ENCODE assay signal across 16 cellular contexts in genomic region chr12:123936956-123937706, GRCh38. TPM values are rescaled to one million over a fixed set of nuclear protein-coding genes. Genes with fewer than 3 reads are reported as not detected.
DNase-seq lines count a peak whose midpoint lies in the region; ATAC-seq and TF ChIP-seq lines count a peak whose summit lies in the region.
"Had no signal": no experiment of that assay in that cellular context is flagged by ENCODE, and none has a peak within 500 bp of the region (broad histone marks: within the 10 kb centered on the region; RNA-seq: fewer than 3 reads in every experiment).

No MANE protein-coding gene starts in this region.

- no peak for TF ChIP-seq POLR2A in uterus (IDR thresholded peaks at IDR 0.05)

- no peak overlapping the region for H3K18ac ChIP-seq in mesenchymal stem cell (ENCODE audit: low read depth in 1 of 2, low read length in 2 of 2)

- H2BK5ac ChIP-seq in mesenchymal stem cell (ENCODE audit: low read depth, low read length, poor library complexity, severe bottlenecking) = no peak overlapping the region

- no peak overlapping the region for H3K9ac ChIP-seq in mesenchymal stem cell (ENCODE audit: low read length)

- no peak overlapping the region for H3K23ac ChIP-seq in mesenchymal stem cell (ENCODE audit: low read length in 2 of 2)

- H3K36me3 ChIP-seq in uterus (no peaks in the 10 kb centered on the region), mesenchymal stem cell (ENCODE audit: control insufficient read depth in 1 of 2, insufficient read depth in 2 of 2, low read depth in 1 of 2, low read length in 2 of 2) (peaks cover 62 to 66% of the 10 kb centered on the region in 2 experiments)

- peaks cover 8% of the 10 kb centered on the region for H3K27me3 Mint-ChIP-seq in activated CD8-positive, alpha-beta memory T cell treated with anti-CD3 and anti-CD28 coated beads, Interleukin-2, amount 10 ng/mL, durations not matched to agents 7 days and 5 days
- no peaks in the 10 kb centered on the region for H3K27me3 Mint-ChIP-seq in T-cell
- peaks cover 0 to 6% of the 10 kb centered on the region in 2 donors for H3K27me3 Mint-ChIP-seq in effector memory CD8-positive, alpha-beta T cell
- peaks cover 0 to 2% of the 10 kb centered on the region in 2 donors for H3K27me3 Mint-ChIP-seq in stimulated activated naive B cell treated with anti-CD40 and anti-IgM and Interleukin-4, amounts not matched to agents 10 μg/mL and 1 μg/mL and 100 μg/mL, for 72 hours
- H3K27me3 Mint-ChIP-seq: memory B cell had no signal

- DNase-seq in activated CD8-positive, alpha-beta memory T cell treated with anti-CD3 and anti-CD28 coated beads, Interleukin-2, amount 10 ng/mL, durations not matched to agents 7 days and 5 days = no peak
- DNase-seq in activated CD8-positive, alpha-beta memory T cell treated with anti-CD3 and anti-CD28 coated beads, Interleukin-2, amount 50 U/mL, for 48 hours = no peak
- no peak for DNase-seq in T-cell
- no peak for DNase-seq in effector memory CD8-positive, alpha-beta T cell
- no peak for DNase-seq in stimulated activated naive B cell treated with anti-CD40 and anti-IgM and Interleukin-4, amounts not matched to agents 10 μg/mL and 1 μg/mL and 100 μg/mL, for 72 hours
- DNase-seq in uterus = no peak
- no peak for DNase-seq in mesenchymal stem cell
- DNase-seq: Caco-2, esophagus squamous epithelium, H9, NCI-H2081 treated with DMSO at 0.1 percent for 48 hours, NCI-H526 treated with DMSO at 0.1 percent for 48 hours had no signal

- H3K27ac Mint-ChIP-seq in activated CD8-positive, alpha-beta memory T cell treated with anti-CD3 and anti-CD28 coated beads, Interleukin-2, amount 10 ng/mL, durations not matched to agents 7 days and 5 days = peak overlapping the region; percentile 88
- H3K27ac Mint-ChIP-seq in T-cell = peak overlapping the region; percentile 88
- peak overlapping the region; percentile 91 to 94 for H3K27ac Mint-ChIP-seq in effector memory CD8-positive, alpha-beta T cell
- H3K27ac Mint-ChIP-seq in stimulated activated naive B cell treated with anti-CD40 and anti-IgM and Interleukin-4, amounts not matched to agents 10 μg/mL and 1 μg/mL and 100 μg/mL, for 72 hours = peak overlapping the region; percentile 81
- H3K27ac Mint-ChIP-seq: H9, memory B cell had no signal

- 97% methylated on average over 46 of the region's 46 CpGs for WGBS in mesenchymal stem cell

- no peak overlapping the region for H4K8ac ChIP-seq in mesenchymal stem cell (ENCODE audit: low read length)

- CTCF ChIA-PET in activated CD8-positive, alpha-beta memory T cell treated with anti-CD3 and anti-CD28 coated beads, Interleukin-2, amount 10 ng/mL, durations not matched to agents 7 days and 5 days (lab: Charles Lee) = interaction anchor here (0.9 to 1.3 kb wide), 2 partner anchors 10 to 32 kb away, joined by 3 to 7 read pairs; no protein-coding TSS in a partner anchor
- CTCF ChIA-PET in T-cell (lab: Charles Lee) = interaction anchor here in 1 of 2 donors (1.0 kb wide), 1 partner anchor 46 kb away, joined by 3 read pairs; no protein-coding TSS in a partner anchor

- no peak for ATAC-seq in activated CD8-positive, alpha-beta memory T cell treated with anti-CD3 and anti-CD28 coated beads, Interleukin-2, amount 10 ng/mL, durations not matched to agents 7 days and 5 days
- ATAC-seq in T-cell (replicated peaks in 1 of 4) = no peak
- no peak for ATAC-seq in effector memory CD8-positive, alpha-beta T cell (replicated peaks)
- ATAC-seq in stimulated activated naive B cell treated with anti-CD40 and anti-IgM and Interleukin-4, amounts not matched to agents 10 μg/mL and 1 μg/mL and 100 μg/mL, for 72 hours (replicated peaks) = no peak
- ATAC-seq in GM19023 (IDR thresholded peaks at IDR 0.05; ENCODE audit: unreplicated experiment) = no peak
- ATAC-seq: Panc1 had no signal

- no peak overlapping the region for H3K14ac ChIP-seq in mesenchymal stem cell (ENCODE audit: low read length in 2 of 2)

- H3K79me1 ChIP-seq in mesenchymal stem cell (replicated peaks; ENCODE audit: low read length, poor library complexity, severe bottlenecking) = peaks cover 7% of the 10 kb centered on the region

- H3K4me3 ChIP-seq in uterus (no peak overlapping the region), mesenchymal stem cell (ENCODE audit: insufficient read depth in 1 of 2, low read depth in 1 of 2, low read length in 2 of 2) (no peak overlapping the region)
- H3K4me3 ChIP-seq: esophagus squamous epithelium, tibial nerve had no signal

- no peak overlapping the region for H3K27ac ChIP-seq in uterus
- no peak overlapping the region for H3K27ac ChIP-seq in mesenchymal stem cell (ENCODE audit: low read length, poor library complexity, severe bottlenecking)
- H3K27ac ChIP-seq: esophagus squamous epithelium, tibial nerve had no signal

- no peaks in the 10 kb centered on the region for H3K4me1 ChIP-seq in uterus
- peaks cover 18% of the 10 kb centered on the region for H3K4me1 ChIP-seq in mesenchymal stem cell (ENCODE audit: control insufficient read depth, insufficient read depth, low read depth, low read length)
- H3K4me1 ChIP-seq: Caco-2, esophagus squamous epithelium, tibial nerve had no signal

- POLR2A ChIA-PET in T-cell (lab: Charles Lee) = no interaction called here

- H4K91ac ChIP-seq in mesenchymal stem cell (ENCODE audit: low read length) = no peak overlapping the region

- TF ChIP-seq CTCF in uterus (IDR thresholded peaks at IDR 0.05) = no peak

- H3K9me3 ChIP-seq in uterus (no peaks in the 10 kb centered on the region), mesenchymal stem cell (ENCODE audit: control insufficient read depth, low read length) (peaks cover 9% of the 10 kb centered on the region)
- H3K9me3 ChIP-seq: tibial nerve had no signal

- no peaks in the 10 kb centered on the region for H3K9me3 Mint-ChIP-seq in activated CD8-positive, alpha-beta memory T cell treated with anti-CD3 and anti-CD28 coated beads, Interleukin-2, amount 10 ng/mL, durations not matched to agents 7 days and 5 days (ENCODE audit: low read depth)
- H3K9me3 Mint-ChIP-seq in T-cell = no peaks in the 10 kb centered on the region
- H3K9me3 Mint-ChIP-seq in effector memory CD8-positive, alpha-beta T cell = no peaks in the 10 kb centered on the region
- peaks cover 0 to 5% of the 10 kb centered on the region in 2 donors for H3K9me3 Mint-ChIP-seq in stimulated activated naive B cell treated with anti-CD40 and anti-IgM and Interleukin-4, amounts not matched to agents 10 μg/mL and 1 μg/mL and 100 μg/mL, for 72 hours
- H3K9me3 Mint-ChIP-seq: memory B cell had no signal

- H2BK15ac ChIP-seq in mesenchymal stem cell (ENCODE audit: low read depth, poor library complexity, severe bottlenecking) = no peak overlapping the region

- H2BK120ac ChIP-seq in mesenchymal stem cell (ENCODE audit: low read depth, low read length) = no peak overlapping the region

- no peak overlapping the region for H3K4ac ChIP-seq in mesenchymal stem cell (ENCODE audit: low read depth in 1 of 2, low read length in 2 of 2)

- H3K4me1 Mint-ChIP-seq in activated CD8-positive, alpha-beta memory T cell treated with anti-CD3 and anti-CD28 coated beads, Interleukin-2, amount 10 ng/mL, durations not matched to agents 7 days and 5 days = peaks cover 29% of the 10 kb centered on the region
- H3K4me1 Mint-ChIP-seq in T-cell = peaks cover 35 to 50% (median 37%) of the 10 kb centered on the region in 3 donors
- peaks cover 41 to 43% of the 10 kb centered on the region in 2 donors for H3K4me1 Mint-ChIP-seq in effector memory CD8-positive, alpha-beta T cell (ENCODE audit: low read depth in 2 of 2)
- peaks cover 20 to 21% of the 10 kb centered on the region in 2 donors for H3K4me1 Mint-ChIP-seq in stimulated activated naive B cell treated with anti-CD40 and anti-IgM and Interleukin-4, amounts not matched to agents 10 μg/mL and 1 μg/mL and 100 μg/mL, for 72 hours

- intact Hi-C loops in uterus (cut with DNase I; ENCODE audit: low total_unique reads) = no loop called here

- H3K27me3 ChIP-seq in uterus (no peaks in the 10 kb centered on the region), mesenchymal stem cell (ENCODE audit: control insufficient read depth in 1 of 2, insufficient read depth in 1 of 2, low read length in 2 of 2) (no peaks in the 10 kb centered on the region)
- H3K27me3 ChIP-seq: esophagus squamous epithelium, tibial nerve had no signal

- peak overlapping the region; percentile 65 for H3K4me3 Mint-ChIP-seq in activated CD8-positive, alpha-beta memory T cell treated with anti-CD3 and anti-CD28 coated beads, Interleukin-2, amount 10 ng/mL, durations not matched to agents 7 days and 5 days
- H3K4me3 Mint-ChIP-seq in T-cell = peak overlapping the region; percentile 71 to 90 (median 77)
- peak overlapping the region; percentile 82 to 85 for H3K4me3 Mint-ChIP-seq in effector memory CD8-positive, alpha-beta T cell
- peak overlapping the region; percentile 42 to 43 for H3K4me3 Mint-ChIP-seq in stimulated activated naive B cell treated with anti-CD40 and anti-IgM and Interleukin-4, amounts not matched to agents 10 μg/mL and 1 μg/mL and 100 μg/mL, for 72 hours
- H3K4me3 Mint-ChIP-seq: H9 had no signal

- H2BK12ac ChIP-seq in mesenchymal stem cell (ENCODE audit: low read length in 2 of 2) = no peak overlapping the region

- no peak overlapping the region for H3K4me2 ChIP-seq in mesenchymal stem cell (ENCODE audit: low read length, poor library complexity, severe bottlenecking)

- no peak overlapping the region for H2AFZ ChIP-seq in mesenchymal stem cell (ENCODE audit: low read depth, low read length)

- H3K36me3 Mint-ChIP-seq in activated CD8-positive, alpha-beta memory T cell treated with anti-CD3 and anti-CD28 coated beads, Interleukin-2, amount 10 ng/mL, durations not matched to agents 7 days and 5 days = peaks cover 6% of the 10 kb centered on the region
- H3K36me3 Mint-ChIP-seq in T-cell = peaks cover 22% of the 10 kb centered on the region
- peaks cover 9% of the 10 kb centered on the region for H3K36me3 Mint-ChIP-seq in effector memory CD8-positive, alpha-beta T cell (ENCODE audit: insufficient read depth)
- peaks cover 18 to 37% of the 10 kb centered on the region in 2 donors for H3K36me3 Mint-ChIP-seq in stimulated activated naive B cell treated with anti-CD40 and anti-IgM and Interleukin-4, amounts not matched to agents 10 μg/mL and 1 μg/mL and 100 μg/mL, for 72 hours

- H2AK5ac ChIP-seq in mesenchymal stem cell (ENCODE audit: low read length, severe bottlenecking) = no peak overlapping the region

RNA-seq across cellular contexts. Expression of gene CCDC92, which starts 35.5 kb away (rescaled TPM):
- total RNA-seq in activated CD8-positive, alpha-beta memory T cell treated with anti-CD3 and anti-CD28 coated beads, Interleukin-2, amount 10 ng/mL, durations not matched to agents 7 days and 5 days = 10 to 100 TPM; 16.4 to 19.8 TPM
- total RNA-seq in T-cell (10 to 100 TPM; 22.1 to 44.9 (median 38.7) TPM), uterus (10 to 100 TPM in 3 of 4 donors, 1 to 10 TPM in 1; 7.4 to 67.3 (median 32.8) TPM)
- polyA plus RNA-seq in mesenchymal stem cell (2013, experiment 1 of 2) = 91.2 TPM
- 90.8 TPM for polyA plus RNA-seq in mesenchymal stem cell (2013, experiment 2 of 2)

RNA-seq across cellular contexts. Expression of gene ZNF664, which starts 35.9 kb away (rescaled TPM):
- 10 to 100 TPM; 45.8 to 52.5 TPM for total RNA-seq in activated CD8-positive, alpha-beta memory T cell treated with anti-CD3 and anti-CD28 coated beads, Interleukin-2, amount 10 ng/mL, durations not matched to agents 7 days and 5 days
- total RNA-seq in T-cell = 10 to 100 TPM; 30.6 to 58.2 (median 56.1) TPM
- 10 to 100 TPM; 23.1 to 97.1 (median 52.1) TPM for total RNA-seq in uterus
- 54.7 TPM for polyA plus RNA-seq in mesenchymal stem cell (2013, experiment 1 of 2)
- polyA plus RNA-seq in mesenchymal stem cell (2013, experiment 2 of 2) = 55.2 TPM
